ENCODE assay signal across 18 cellular contexts in the genomic region with DNA sequence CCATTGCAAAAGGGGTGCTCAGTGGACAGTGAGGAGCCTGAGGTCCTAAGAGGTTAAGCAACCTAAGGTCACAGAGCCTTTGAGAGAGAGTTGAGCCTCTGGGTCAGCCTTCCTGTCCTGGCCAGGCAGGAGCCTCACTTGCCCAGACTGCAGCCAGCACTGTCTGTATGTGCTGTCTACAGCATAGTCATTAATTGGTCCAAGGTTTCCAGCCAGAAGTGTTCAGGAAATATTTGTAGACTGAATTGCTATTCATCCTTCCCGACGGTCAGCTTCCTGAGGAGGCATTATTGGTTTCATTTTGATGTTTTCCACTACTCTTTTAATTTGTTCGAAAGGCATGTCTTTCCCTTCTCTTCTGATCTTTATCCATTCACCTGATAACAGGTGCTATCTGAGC.
"Had no signal": no experiment of that assay in that cellular context is flagged by ENCODE, and none has a peak within 500 bp of the region (broad histone marks: within the 10 kb centered on the region; RNA-seq: fewer than 3 reads in every experiment).

No MANE protein-coding gene starts in this region.

- FAIRE-seq: pancreas had no signal

- H3K9me3 Mint-ChIP-seq: brain; central memory CD8-positive, alpha-beta T cell; dendritic cell treated with granulocyte-macrophage colony-stimulating factor and Interleukin-4, amounts not matched to agents 40 ng/mL and 50 ng/mL, for 4 days; T-cell had no signal

- H3K9me3 ChIP-seq: esophagus squamous epithelium, heart left ventricle, pancreas, stomach, uterus had no signal

- H3K4me3 ChIP-seq: esophagus squamous epithelium, heart left ventricle, pancreas, SK-N-MC, stomach, uterus had no signal

- H3K27ac ChIP-seq: esophagus squamous epithelium, pancreas, SK-N-MC, stomach, uterus, VCaP had no signal

- H3K4me1 Mint-ChIP-seq: brain had no signal

- H3K36me3 ChIP-seq: uterus had no signal

- DNase-seq: activated CD4-positive, alpha-beta T cell treated with anti-CD3 and anti-CD28 coated beads for 4 hours; activated CD8-positive, alpha-beta memory T cell treated with anti-CD3 and anti-CD28 coated beads for 24 hours; activated effector memory CD4-positive, alpha-beta T cell treated with anti-CD3 and anti-CD28 coated beads, Interleukin-2, amount 50 U/mL, for 16 hours; esophagus squamous epithelium; foreskin melanocyte; heart left ventricle; mesenchymal stem cell; stimulated activated CD4-positive, alpha-beta T cell treated with anti-CD3 and anti-CD28 coated beads, Interleukin-4, amount 100 ng/mL, for 1 hour; stimulated activated CD8-positive, alpha-beta memory T cell treated with anti-CD3 and anti-CD28 coated beads, Interleukin-4, amount 100 ng/mL, for 48 hours; stomach; T-cell; uterus had no signal

- H3K27me3 ChIP-seq: esophagus squamous epithelium, heart left ventricle, pancreas, stomach, uterus had no signal

- H3K27me3 Mint-ChIP-seq: brain; central memory CD8-positive, alpha-beta T cell; dendritic cell treated with granulocyte-macrophage colony-stimulating factor and Interleukin-4, amounts not matched to agents 40 ng/mL and 50 ng/mL, for 4 days; T-cell had no signal

- H3K4me1 ChIP-seq: pancreas, uterus had no signal

- H3K27ac Mint-ChIP-seq: brain; dendritic cell treated with granulocyte-macrophage colony-stimulating factor and Interleukin-4, amounts not matched to agents 40 ng/mL and 50 ng/mL, for 4 days had no signal

- ATAC-seq: T-cell had no signal

- H3K4me3 Mint-ChIP-seq: brain; central memory CD8-positive, alpha-beta T cell; dendritic cell treated with granulocyte-macrophage colony-stimulating factor and Interleukin-4, amounts not matched to agents 40 ng/mL and 50 ng/mL, for 4 days; T-cell had no signal
